In genomic region chr3:142962175-142962519, GRCh38 we compare ENCODE assay signal across 20 cellular contexts. TPM values are rescaled to one million over a fixed set of nuclear protein-coding genes. Genes with fewer than 3 reads are reported as not detected.
DNase-seq lines count a peak whose midpoint lies in the region; ATAC-seq and TF ChIP-seq lines count a peak whose summit lies in the region.
"Had no signal": no experiment of that assay in that cellular context is flagged by ENCODE, and none has a peak within 500 bp of the region (broad histone marks: within the 10 kb centered on the region; RNA-seq: fewer than 3 reads in every experiment).

No MANE protein-coding gene starts in this region.

- H3K4me2 ChIP-seq in GM23338, result no peak overlapping the region

- no peaks in the 10 kb centered on the region for H3K9me3 Mint-ChIP-seq in T-helper 2 cell treated with Interferon-gamma antibody and Interleukin-4, amounts not matched to agents 5 μg/mL and 100 μg/mL, for 36 hours
- H3K9me3 Mint-ChIP-seq in GM23338, result peaks cover 4% of the 10 kb centered on the region; the same call in 2 of the 3 replicates
- H3K9me3 Mint-ChIP-seq in brain, result peaks cover 0 to 11% (median 10%) of the 10 kb centered on the region in 5 experiments
- H3K9me3 Mint-ChIP-seq in nephron, result peaks cover 11% of the 10 kb centered on the region

- no peak for TF ChIP-seq POLR2A in tibial nerve (IDR thresholded peaks at IDR 0.05)

- ATAC-seq in GM23338 (no peak), omental fat pad (ENCODE audit: low FRiP score) (no peak)

- no peaks in the 10 kb centered on the region for H3K79me2 ChIP-seq in GM23338 (replicated peaks; ENCODE audit: insufficient read depth)

- peak overlapping the region; percentile 95; the same call in 1 of the 2 replicates for H2AFZ ChIP-seq in GM23338

- no peaks in the 10 kb centered on the region for H3K36me3 Mint-ChIP-seq in T-helper 2 cell treated with Interferon-gamma antibody and Interleukin-4, amounts not matched to agents 5 μg/mL and 100 μg/mL, for 36 hours (ENCODE audit: low read depth)
- peaks cover 15% of the 10 kb centered on the region; the same call in 2 of the 3 replicates for H3K36me3 Mint-ChIP-seq in GM23338 (ENCODE audit: low read depth)
- H3K36me3 Mint-ChIP-seq in brain, result peaks cover 7% of the 10 kb centered on the region
- no peaks in the 10 kb centered on the region for H3K36me3 Mint-ChIP-seq in nephron (ENCODE audit: low read depth)

- H3K4me1 Mint-ChIP-seq in T-helper 2 cell treated with Interferon-gamma antibody and Interleukin-4, amounts not matched to agents 5 μg/mL and 100 μg/mL, for 36 hours (ENCODE audit: low read depth), result peaks cover 8% of the 10 kb centered on the region
- peaks cover 19% of the 10 kb centered on the region for H3K4me1 Mint-ChIP-seq in GM23338
- peaks cover 23% of the 10 kb centered on the region for H3K4me1 Mint-ChIP-seq in brain
- no peaks in the 10 kb centered on the region for H3K4me1 Mint-ChIP-seq in nephron

- H3K27ac ChIP-seq in GM23338 (ENCODE audit: low read depth) (no peak overlapping the region), tibial nerve (no peak overlapping the region)
- H3K27ac ChIP-seq: lower lobe of right lung, neutrophil, sigmoid colon, transverse colon had no signal

- no peak overlapping the region for H3K27ac Mint-ChIP-seq in T-helper 2 cell treated with Interferon-gamma antibody and Interleukin-4, amounts not matched to agents 5 μg/mL and 100 μg/mL, for 36 hours
- H3K27ac Mint-ChIP-seq in GM23338, result no peak overlapping the region
- peak overlapping the region in 3 of 5 experiments; percentile 31 to 48 (median 39) for H3K27ac Mint-ChIP-seq in brain
- peak overlapping the region in 1 of 3 experiments; percentile 49 for H3K27ac Mint-ChIP-seq in nephron

- H3K4me1 ChIP-seq in GM23338 (ENCODE audit: insufficient read depth) (peaks cover 3% of the 10 kb centered on the region; the same call in 1 of the 2 replicates), tibial nerve (peaks cover 0 to 9% (median 0%) of the 10 kb centered on the region in 4 donors)
- H3K4me1 ChIP-seq: lower lobe of right lung had no signal

- H3K9me3 ChIP-seq in tibial nerve, result no peaks in the 10 kb centered on the region
- H3K9me3 ChIP-seq: lower lobe of right lung, neutrophil, sigmoid colon, transverse colon had no signal

- DNase-seq in T-helper 2 cell treated with Interferon-gamma antibody and Interleukin-4, amounts not matched to agents 5 μg/mL and 100 μg/mL, for 36 hours (ENCODE audit: low spot score), result no peak
- DNase-seq in T-helper 2 cell (no peak), GM23338 (ENCODE audit: low spot score) (no peak), tibial nerve (ENCODE audit: low spot score in 2 of 2) (no peak), amygdala (lab: John Stamatoyannopoulos, UW) (no peak), omental fat pad (ENCODE audit: low spot score) (no peak)
- DNase-seq: 8988T; cerebellar nuclear complex; lower lobe of right lung; NCI-H187; SHP77 treated with DMSO at 0.1 percent for 48 hours; sigmoid colon; stimulated activated CD4-positive, alpha-beta T cell treated with anti-CD3 and anti-CD28 coated beads, Interleukin-2, amount 100 ng/mL, for 24 hours; transverse colon had no signal

- peak overlapping the region; percentile 82 for H3K4me3 Mint-ChIP-seq in T-helper 2 cell treated with Interferon-gamma antibody and Interleukin-4, amounts not matched to agents 5 μg/mL and 100 μg/mL, for 36 hours
- H3K4me3 Mint-ChIP-seq in GM23338, result peak overlapping the region; percentile 89
- peak overlapping the region; percentile 87 to 92 (median 87) for H3K4me3 Mint-ChIP-seq in brain
- peak overlapping the region; percentile 92 to 94 (median 93) for H3K4me3 Mint-ChIP-seq in nephron

- H3K9me2 ChIP-seq in GM23338 (ENCODE audit: insufficient read depth), result no peaks in the 10 kb centered on the region

- H3K36me3 ChIP-seq in GM23338 (ENCODE audit: insufficient read depth), result no peaks in the 10 kb centered on the region
- no peaks in the 10 kb centered on the region for H3K36me3 ChIP-seq in tibial nerve
- H3K36me3 ChIP-seq: lower lobe of right lung, neutrophil, sigmoid colon, transverse colon had no signal

- peaks cover 5% of the 10 kb centered on the region; the same call in 1 of the 2 replicates for H3F3A ChIP-seq in GM23338 (replicated peaks; ENCODE audit: low read depth)

- WGBS in tibial nerve, 2 donors, result 95 to 97% methylated on average over 19 of the region's 19 CpGs

- H3K27me3 ChIP-seq in GM23338 (ENCODE audit: insufficient read depth), result peaks cover 49% of the 10 kb centered on the region
- H3K27me3 ChIP-seq in tibial nerve, result peaks cover 0 to 79% of the 10 kb centered on the region in 2 donors

- H3K4me3 ChIP-seq in GM23338 (peak overlapping the region; percentile 58; the same call in 1 of the 2 replicates), tibial nerve (no peak overlapping the region)

- TF ChIP-seq EP300 in tibial nerve (IDR thresholded peaks at IDR 0.05), result no peak

- 0 out of 2 replicates have a peak, but pooled peaks cover 3% of the 10 kb centered on the region for H4K20me1 ChIP-seq in GM23338 (replicated peaks; ENCODE audit: insufficient read depth)

- H3K27me3 Mint-ChIP-seq in T-helper 2 cell treated with Interferon-gamma antibody and Interleukin-4, amounts not matched to agents 5 μg/mL and 100 μg/mL, for 36 hours (ENCODE audit: low read depth), result peaks cover 78% of the 10 kb centered on the region
- H3K27me3 Mint-ChIP-seq in GM23338 (ENCODE audit: insufficient read depth, low read depth, poor library complexity) (peaks cover 28% of the 10 kb centered on the region), brain (peaks cover 50% of the 10 kb centered on the region), nephron (ENCODE audit: low read depth) (peaks cover 61% of the 10 kb centered on the region)

- TF ChIP-seq CTCF in GM23338 (conservative IDR thresholded peaks at IDR 0.05; ENCODE audit: low read depth in 2 of 2) (no peak), brain (conservative IDR thresholded peaks at IDR 0.05) (no peak), nephron (IDR thresholded peaks at IDR 0.05; ENCODE audit: unreplicated experiment in 3 of 3) (no peak), tibial nerve (IDR thresholded peaks at IDR 0.05) (no peak), omental fat pad (IDR thresholded peaks at IDR 0.05) (no peak)

TF ChIP-seq in GM23338, 12 proteins besides CTCF, POLR2A, EP300 and RAD21 (continues in another document):
- TF ChIP-seq ZNF114 (CRISPR knock-in tag; IDR thresholded peaks at IDR 0.05) (no peak), ZNF331 (CRISPR knock-in tag; IDR thresholded peaks at IDR 0.05; ENCODE audit: low read depth) (no peak), EZH2 (IDR thresholded peaks at IDR 0.05; ENCODE audit: low read depth, unreplicated experiment) (no peak), JUNB (IDR thresholded peaks at IDR 0.05; ENCODE audit: unreplicated experiment) (no peak)

RNA-seq across cellular contexts. Expression of gene PAQR9, which starts 1.3 kb away (rescaled TPM):
- 2.0 and 2.3 TPM in 2 replicates for total RNA-seq in GM23338 (2014; rRNA removed; shearing (Covaris generic))
- polyA plus RNA-seq in GM23338 (2016; fragmentation: Nextera tagmentation; extraction: Ambion mirVana) (2.0 and 2.2 TPM in 2 replicates), brain (ENCODE audit: insufficient read depth, low read depth, low replicate concordance) (not detected)
- total RNA-seq in tibial nerve (not detected), omental fat pad (1 to 10 TPM in 1 of 4 donors, under 1 TPM in 1, not detected in 2; 0.93 to 1.8 TPM)
- total RNA-seq: activated CD8-positive, alpha-beta memory T cell treated with anti-CD3 and anti-CD28 coated beads for 36 hours; fibroblast of villous mesenchyme; HT1080; lower lobe of right lung; sigmoid colon; transverse colon had no signal
- polyA plus RNA-seq: sigmoid colon had no signal

RNA-seq across cellular contexts. Expression of gene U2SURP, which starts 39.2 kb away (rescaled TPM):
- total RNA-seq in GM23338 (2014; rRNA removed; shearing (Covaris generic)), result 108 and 116 TPM in 2 replicates
- polyA plus RNA-seq in GM23338 (2016; fragmentation: Nextera tagmentation; extraction: Ambion mirVana) (339 and 372 TPM in 2 replicates), brain (ENCODE audit: insufficient read depth, low read depth, low replicate concordance) (15.1 TPM)
- total RNA-seq in tibial nerve (100 to 1,000 TPM in 1 of 4 donors, 10 to 100 TPM in 3; 92.4 to 104 (median 95.6) TPM), omental fat pad (100 to 1,000 TPM in 1 of 4 donors, 10 to 100 TPM in 3; 59.5 to 106 (median 73.9) TPM)

Comparison
In these comparisons a context has a peak if more than half of its experiments do, and no peak if none do; other contexts are left out.
1. H3K27ac Mint-ChIP-seq: peak in brain (3 of 5); none in T-helper 2 cell treated with Interferon-gamma antibody and Interleukin-4, amounts not matched to agents 5 μg/mL and 100 μg/mL, for 36 hours (single experiment) and GM23338 (single experiment).
2. Peak in every context shown above with its lines, with median percentiles within 50 percentile points of each other: H3K4me3 Mint-ChIP-seq.